ENCODE assay signal across 10 cellular contexts in the genomic region with DNA sequence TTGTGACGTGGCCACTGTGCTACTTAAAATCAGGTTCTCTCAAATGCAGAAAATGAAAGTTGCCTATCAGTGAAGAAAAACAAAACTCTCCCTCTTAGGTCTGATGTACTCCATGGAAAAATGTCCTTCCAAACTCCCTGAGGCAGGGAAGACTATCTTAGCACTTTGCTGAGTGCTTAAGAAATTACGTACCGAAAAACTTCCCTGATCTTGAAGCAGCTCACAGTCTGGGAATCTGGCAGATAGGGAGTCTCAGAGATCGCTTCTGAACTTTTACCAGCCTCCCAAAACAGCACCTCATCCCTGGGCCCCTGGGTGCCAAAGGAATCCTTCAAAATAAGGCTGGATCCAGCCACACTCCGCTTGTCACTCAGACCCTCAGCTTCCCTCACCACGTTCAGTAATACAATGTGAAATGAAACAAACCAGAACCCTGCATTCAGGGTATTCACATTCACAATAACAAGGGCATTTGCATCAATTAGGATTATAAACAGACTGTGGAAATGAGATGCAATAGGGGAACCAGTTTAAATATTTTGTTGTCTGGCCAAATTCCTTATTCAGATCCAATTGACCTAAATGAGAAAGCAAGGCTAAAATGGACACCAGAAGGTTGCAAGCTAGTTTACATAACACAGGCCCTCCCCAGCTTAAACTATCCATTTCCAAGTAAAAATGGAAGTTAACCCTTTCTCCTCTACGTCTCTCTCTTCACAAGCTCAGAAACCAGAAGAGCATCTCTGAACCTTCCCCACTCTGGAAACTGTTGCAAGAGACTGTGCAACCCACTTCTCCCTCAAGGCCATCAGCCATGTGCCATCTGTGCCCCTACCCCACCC. TPM values are rescaled to one million over a fixed set of nuclear protein-coding genes. Genes with fewer than 3 reads are reported as not detected.
DNase-seq lines count a peak whose midpoint lies in the region; ATAC-seq and TF ChIP-seq lines count a peak whose summit lies in the region.
"Had no signal": no experiment of that assay in that cellular context is flagged by ENCODE, and none has a peak within 500 bp of the region (broad histone marks: within the 10 kb centered on the region; RNA-seq: fewer than 3 reads in every experiment).

No MANE protein-coding gene starts in this region.

- H3K4me1 ChIP-seq in right atrium auricular region, result peaks cover 0 to 43% of the 10 kb centered on the region in 2 donors
- H3K4me1 ChIP-seq in subcutaneous abdominal adipose tissue (ENCODE audit: control insufficient read depth in 5 of 5, insufficient read depth in 5 of 5, low read length in 5 of 5), result peaks cover 0 to 41% (median 18%) of the 10 kb centered on the region in 5 donors

- peak; percentile 32 for ATAC-seq in GM21786 (IDR thresholded peaks at IDR 0.05; ENCODE audit: unreplicated experiment)
- ATAC-seq: activated CD8-positive, alpha-beta T cell treated with anti-CD3 and anti-CD28 coated beads, Interleukin-2, amount 10 ng/mL, durations not matched to agents 7 days and 5 days; naive thymus-derived CD8-positive, alpha-beta T cell had no signal

- TF ChIP-seq CTCF in right atrium auricular region (IDR thresholded peaks at IDR 0.05), result no peak

- peak overlapping the region in 4 of 5 donors; percentile 26 to 59 (median 51) for H3K9ac ChIP-seq in subcutaneous abdominal adipose tissue (ENCODE audit: low read length in 5 of 5)

- H3K27me3 ChIP-seq in right atrium auricular region (no peaks in the 10 kb centered on the region), subcutaneous abdominal adipose tissue (ENCODE audit: control insufficient read depth in 5 of 5, insufficient read depth in 4 of 5, low read length in 5 of 5) (no peaks in the 10 kb centered on the region)

- H3K9me3 ChIP-seq in right atrium auricular region (peaks cover 6 to 8% of the 10 kb centered on the region in 2 donors), subcutaneous abdominal adipose tissue (ENCODE audit: control insufficient read depth in 5 of 5, low read length in 5 of 5) (peaks cover 5 to 11% (median 10%) of the 10 kb centered on the region in 5 donors)

- DNase-seq in SK-MEL-5 (ENCODE audit: low read depth, low spot score), result peak; percentile 35
- DNase-seq in right atrium auricular region (ENCODE audit: low spot score), result no peak
- DNase-seq in DMS153 (lab: John Stamatoyannopoulos, UW), result no peak
- DNase-seq in activated CD4-positive, alpha-beta T cell treated with anti-CD3 and anti-CD28 coated beads, Interleukin-2, amount 50 U/mL, for 48 hours, result no peak
- no peak for DNase-seq in NOMO-1 treated with dmso at 0.1 percent for 144 hours (lab: John Stamatoyannopoulos, UW; ENCODE audit: unreplicated experiment)
- DNase-seq in cerebellar nuclear complex (lab: John Stamatoyannopoulos, UW), result no peak
- DNase-seq: activated CD8-positive, alpha-beta T cell treated with anti-CD3 and anti-CD28 coated beads, Interleukin-2, amount 10 ng/mL, durations not matched to agents 7 days and 5 days; naive thymus-derived CD8-positive, alpha-beta T cell had no signal

- H3K36me3 ChIP-seq in right atrium auricular region (no peaks in the 10 kb centered on the region), subcutaneous abdominal adipose tissue (ENCODE audit: control insufficient read depth in 5 of 5, insufficient read depth in 5 of 5, low read length in 5 of 5) (peaks cover 0 to 2% (median 0%) of the 10 kb centered on the region in 5 donors)

- in situ Hi-C loops in SK-MEL-5 (cut with HindIII; ENCODE audit: low pct_unique_long_range_greater_than_20kb, low sequenced_read_pairs), result no loop called here

- H3K4me3 ChIP-seq in right atrium auricular region, result peak overlapping the region; percentile 5 to 33
- peak overlapping the region; percentile 12 to 54 (median 50) for H3K4me3 ChIP-seq in subcutaneous abdominal adipose tissue (ENCODE audit: low read depth in 1 of 5, low read length in 5 of 5)

- H3K27ac ChIP-seq in right atrium auricular region (peak overlapping the region; percentile 64 to 70), subcutaneous abdominal adipose tissue (ENCODE audit: low read depth, low read length) (peak overlapping the region; percentile 45)

RNA-seq across cellular contexts. Expression of a gene that starts 20.9 kb away (rescaled TPM):
- 28.6 and 38.9 TPM in 2 replicates for total RNA-seq in SK-MEL-5 (2014; rRNA removed; shearing (Covaris generic))
- 58.3 and 93.1 TPM in 2 replicates for polyA plus RNA-seq in SK-MEL-5 (2015; cell fraction: cytosol; rRNA removed)
- 54.9 and 58.9 TPM in 2 replicates for polyA plus RNA-seq in SK-MEL-5 (2015; cell fraction: nucleus; rRNA removed)
- 1 to 10 TPM; 4.2 to 8.2 TPM for total RNA-seq in right atrium auricular region

RNA-seq across cellular contexts. Expression of a gene that starts 21.4 kb away (rescaled TPM):
- total RNA-seq in SK-MEL-5 (2014; rRNA removed; shearing (Covaris generic)), result 3.9 and 6.1 TPM in 2 replicates
- polyA plus RNA-seq in SK-MEL-5 (2015; cell fraction: cytosol; rRNA removed), result 4.1 and 8.2 TPM in 2 replicates
- polyA plus RNA-seq in SK-MEL-5 (2015; cell fraction: nucleus; rRNA removed), result 5.5 and 8.9 TPM in 2 replicates
- under 1 TPM in 1 of 2 donors, not detected in 1; 0.28 TPM for total RNA-seq in right atrium auricular region
- total RNA-seq: activated CD8-positive, alpha-beta T cell treated with anti-CD3 and anti-CD28 coated beads, Interleukin-2, amount 10 ng/mL, durations not matched to agents 7 days and 5 days had no signal
- polyA plus RNA-seq: naive thymus-derived CD8-positive, alpha-beta T cell had no signal
